Comparison of ENCODE assay signal across 14 cellular contexts in genomic region chr7:99469381-99470065, GRCh38. TPM values are rescaled to one million over a fixed set of nuclear protein-coding genes. Genes with fewer than 3 reads are reported as not detected.
DNase-seq lines count a peak whose midpoint lies in the region; ATAC-seq and TF ChIP-seq lines count a peak whose summit lies in the region.
"Had no signal": no experiment of that assay in that cellular context is flagged by ENCODE, and none has a peak within 500 bp of the region (broad histone marks: within the 10 kb centered on the region; RNA-seq: fewer than 3 reads in every experiment).

No MANE protein-coding gene starts in this region.

- no TSS peak for BruUV-seq in IMR-90 (replicated peaks; lab: Mats Ljungman, UMichigan)

- H3K79me2 ChIP-seq in SK-N-SH (ENCODE audit: insufficient read depth): peaks cover 38% of the 10 kb centered on the region

- H3K27ac ChIP-seq in SK-N-SH (ENCODE audit: low read depth in 2 of 2, low read length in 1 of 2) (no peak overlapping the region), IMR-90 (ENCODE audit: insufficient read depth, low read length) (no peak overlapping the region), sigmoid colon (peak overlapping the region in 2 of 4 donors; percentile 5 to 18)

- intact Hi-C loops in IMR-90 (cut with micrococcal nuclease) (no loop called here), posterior vena cava (cut with DNase I) (no loop called here), sigmoid colon (cut with DNase I) (no loop called here)

- H2BK5ac ChIP-seq in IMR-90 (ENCODE audit: low read depth, low read length, poor library complexity, severe bottlenecking): no peak overlapping the region

- no peak for TF ChIP-seq CTCF in SK-N-SH (IDR thresholded peaks at IDR 0.05)
- no peak for TF ChIP-seq CTCF in IMR-90 (conservative IDR thresholded peaks at IDR 0.05; ENCODE audit: low read depth, low read length)
- no peak for TF ChIP-seq CTCF in fibroblast of the aortic adventitia (IDR thresholded peaks at IDR 0.05; ENCODE audit: insufficient read depth, low read length)
- no peak for TF ChIP-seq CTCF in sigmoid colon (IDR thresholded peaks at IDR 0.05)
- no peak for TF ChIP-seq CTCF in GM13976 (IDR thresholded peaks at IDR 0.05; ENCODE audit: borderline replicate concordance, control extremely low read depth, extremely low read depth, insufficient read depth, missing control alignments)

- H3K9me1 ChIP-seq in IMR-90 (ENCODE audit: insufficient read depth, low read length): peaks cover 3% of the 10 kb centered on the region; the same call in 1 of the 2 replicates

- no peaks in the 10 kb centered on the region for H3K36me3 ChIP-seq in SK-N-SH (replicated peaks in 1 of 2; ENCODE audit: control insufficient read depth in 1 of 2, insufficient read depth in 2 of 2, low read length in 1 of 2)
- H3K36me3 ChIP-seq in IMR-90 (ENCODE audit: control insufficient read depth, insufficient read depth, low read length): no peaks in the 10 kb centered on the region
- H3K36me3 ChIP-seq in sigmoid colon: no peaks in the 10 kb centered on the region
- H3K36me3 ChIP-seq: thyroid gland had no signal

- dilution Hi-C loops in IMR-90 (cut with HindIII; ENCODE audit: low sequenced_read_pairs, unreplicated experiment): no loop called here

- H3F3A ChIP-seq in SK-N-SH (replicated peaks; ENCODE audit: insufficient read depth): peaks cover 16% of the 10 kb centered on the region

- no peak overlapping the region for H3K18ac ChIP-seq in IMR-90 (ENCODE audit: low read depth, low read length)

- TF ChIP-seq POLR2A in IMR-90 (IDR thresholded peaks at IDR 0.05; ENCODE audit: low read depth, low read length) (no peak), sigmoid colon (IDR thresholded peaks at IDR 0.05) (no peak)

- no peaks in the 10 kb centered on the region for H3K9me3 ChIP-seq in SK-N-SH
- no peaks in the 10 kb centered on the region for H3K9me3 ChIP-seq in IMR-90 (ENCODE audit: control insufficient read depth, insufficient read depth, low read length)
- H3K9me3 ChIP-seq in sigmoid colon: no peaks in the 10 kb centered on the region
- H3K9me3 ChIP-seq: thyroid gland had no signal

- H2AK9ac ChIP-seq in IMR-90 (replicated peaks; ENCODE audit: low read depth, low read length, poor library complexity): no peak overlapping the region

- H2BK120ac ChIP-seq in IMR-90 (ENCODE audit: low read depth, low read length): no peak overlapping the region

- no peak overlapping the region for H3K9ac ChIP-seq in SK-N-SH
- no peak overlapping the region for H3K9ac ChIP-seq in IMR-90 (ENCODE audit: low read depth, low read length)

- in situ Hi-C loops in IMR-90 (cut with MboI; ENCODE audit: low sequenced_read_pairs) (no loop called here), GM13976 (cut with MboI; ENCODE audit: low sequenced_read_pairs, unreplicated experiment) (no loop called here)

- 67% methylated on average over 23 of the region's 23 CpGs for WGBS in SK-N-SH (ENCODE audit: low lambda C conversion rate)
- WGBS in IMR-90 (ENCODE audit: extremely low coverage in 2 of 2, insufficient read length in 1 of 2), 2 experiments: 30% methylated on average over 7 of the region's 23 CpGs; no CpG with 5 or more reads in 1 of the 2 experiments
- WGBS in sigmoid colon, 2 donors: 52 to 66% methylated on average over 23 of the region's 23 CpGs

- no peak overlapping the region for H2AK5ac ChIP-seq in IMR-90 (ENCODE audit: low read depth, low read length)

- no peak overlapping the region for H3K4me2 ChIP-seq in SK-N-SH
- H3K4me2 ChIP-seq in IMR-90 (ENCODE audit: low read depth, low read length): no peak overlapping the region

- H3K27me3 ChIP-seq in SK-N-SH (ENCODE audit: insufficient read depth) (no peaks in the 10 kb centered on the region), IMR-90 (ENCODE audit: control insufficient read depth, insufficient read depth, low read length) (no peaks in the 10 kb centered on the region), sigmoid colon (no peaks in the 10 kb centered on the region)
- H3K27me3 ChIP-seq: thyroid gland had no signal

- ATAC-seq in SK-N-SH treated with all-trans-retinoic acid at 6 μM for 48 hours: no peak
- ATAC-seq in IMR-90 (ENCODE audit: low read depth): no peak
- ATAC-seq: activated CD4-positive, CD25-positive, alpha-beta regulatory T cell treated with anti-CD3 and anti-CD28 coated beads, Interleukin-2, amount 50 U/mL, for 24 hours; activated T-helper 17 cell treated with anti-CD3 and anti-CD28 coated beads, Interleukin-2, amount 50 U/mL, for 72 hours had no signal

- DNase-seq in SK-N-SH: no peak
- DNase-seq in IMR-90: no peak
- DNase-seq in fibroblast of the aortic adventitia (ENCODE audit: low read depth): peak; percentile 18
- peak; percentile 65 for DNase-seq in posterior vena cava (ENCODE audit: low spot score)
- no peak for DNase-seq in NCI-H2227 (lab: John Stamatoyannopoulos, UW; ENCODE audit: unreplicated experiment)
- DNase-seq in sigmoid colon: no peak
- no peak for DNase-seq in GM13976 (ENCODE audit: low spot score)
- DNase-seq: effector CD4-positive, alpha-beta T cell; occipital lobe; stimulated activated CD4-positive, alpha-beta T cell treated with anti-CD3 and anti-CD28 coated beads, Interleukin-15, amount 100 ng/mL, for 24 hours; thyroid gland had no signal

- TF ChIP-seq EP300 in SK-N-SH (IDR thresholded peaks at IDR 0.05; ENCODE audit: borderline replicate concordance in 1 of 2, low read depth in 1 of 2, low read length in 1 of 2) (no peak), sigmoid colon (IDR thresholded peaks at IDR 0.05) (no peak)

- POLR2A ChIA-PET in SK-N-SH (lab: Yijun Ruan, JAX) (no interaction called here), IMR-90 (lab: Charles Lee; ENCODE audit: unreplicated experiment) (no interaction called here)

- H4K20me1 ChIP-seq in SK-N-SH (ENCODE audit: insufficient read depth) (no peaks in the 10 kb centered on the region), IMR-90 (ENCODE audit: insufficient read depth, low read length) (no peaks in the 10 kb centered on the region)

- H2BK20ac ChIP-seq in IMR-90 (ENCODE audit: low read depth, low read length): no peak overlapping the region

- H3K79me1 ChIP-seq in IMR-90 (ENCODE audit: low read depth in 1 of 2, low read length in 2 of 2): peaks cover 7 to 33% of the 10 kb centered on the region in 2 experiments

- no peak overlapping the region for H4K8ac ChIP-seq in IMR-90 (ENCODE audit: low read depth in 2 of 2, low read length in 2 of 2)

- H3K4ac ChIP-seq in IMR-90 (ENCODE audit: low read depth, low read length): no peak overlapping the region

- no peak overlapping the region for H2BK15ac ChIP-seq in IMR-90 (ENCODE audit: low read depth, low read length)

- H3K4me3 ChIP-seq in SK-N-SH (ENCODE audit: low read depth in 2 of 2, low read length in 1 of 2) (no peak overlapping the region), IMR-90 (ENCODE audit: insufficient read depth, low read depth, low read length) (no peak overlapping the region), fibroblast of the aortic adventitia (ENCODE audit: low read depth, low read length) (no peak overlapping the region), sigmoid colon (no peak overlapping the region)

- CTCF ChIA-PET in SK-N-SH (lab: Yijun Ruan, JAX) (no interaction called here), IMR-90 (lab: Yijun Ruan, JAX) (interaction anchor here (0.6 kb wide), 1 partner anchor 598 kb away, joined by 3 read pairs; no protein-coding TSS in a partner anchor)

- H2AFZ ChIP-seq in SK-N-SH (ENCODE audit: low read depth) (peak overlapping the region; percentile 60; the same call in 1 of the 2 replicates), IMR-90 (replicated peaks; ENCODE audit: low read length, poor library complexity) (peak overlapping the region; percentile 67)

- H3K56ac ChIP-seq in IMR-90 (ENCODE audit: extremely low read depth, insufficient read depth, low read length): no peak overlapping the region

- H4K91ac ChIP-seq in IMR-90 (ENCODE audit: insufficient read depth, low read depth, low read length): no peak overlapping the region

- peaks cover 11 to 12% of the 10 kb centered on the region in 2 experiments; a peak in 3 of 4 replicates for H3K4me1 ChIP-seq in SK-N-SH (ENCODE audit: control insufficient read depth in 1 of 2, insufficient read depth in 2 of 2, low read depth in 1 of 2, low read length in 1 of 2)
- peaks cover 2% of the 10 kb centered on the region; the same call in 1 of the 2 replicates for H3K4me1 ChIP-seq in IMR-90 (ENCODE audit: control insufficient read depth, insufficient read depth, low read length)
- H3K4me1 ChIP-seq in sigmoid colon: peaks cover 0 to 33% (median 26%) of the 10 kb centered on the region in 4 donors

- H3K9me2 ChIP-seq in SK-N-SH: no peaks in the 10 kb centered on the region

- TF ChIP-seq RAD21 in SK-N-SH (IDR thresholded peaks at IDR 0.05; ENCODE audit: low read length) (no peak), IMR-90 (IDR thresholded peaks at IDR 0.05; ENCODE audit: low read length) (no peak)

- H3K23ac ChIP-seq in IMR-90 (ENCODE audit: low read depth, low read length): no peak overlapping the region

- no peak overlapping the region for H3K14ac ChIP-seq in IMR-90 (replicated peaks; ENCODE audit: low read depth, low read length)

- H4K5ac ChIP-seq in IMR-90 (ENCODE audit: low read depth, low read length): no peak overlapping the region

RNA-seq across cellular contexts. Expression of gene ZNF789, which starts 3.2 kb away (rescaled TPM):
- 27.7 and 34.5 TPM in 2 replicates for polyA plus RNA-seq in SK-N-SH (2012; rRNA removed)
- 19.9 and 20.2 TPM in 2 replicates for polyA plus RNA-seq in SK-N-SH (2012; cell fraction: cytosol; rRNA removed)
- polyA plus RNA-seq in SK-N-SH (2012; cell fraction: nucleus; rRNA removed): 68.2 and 103 TPM in 2 replicates
- total RNA-seq in IMR-90 (2012; rRNA removed): 4.2 and 4.8 TPM in 2 replicates
- 7.4 and 8.9 TPM in 2 replicates for polyA plus RNA-seq in IMR-90 (2012; rRNA removed)
- polyA plus RNA-seq in IMR-90 (2012; cell fraction: cytosol; rRNA removed): 2.9 and 5.5 TPM in 2 replicates
- 12.9 and 61.5 TPM in 2 replicates for polyA plus RNA-seq in IMR-90 (2012; cell fraction: nucleus; rRNA removed; ENCODE audit: low replicate concordance)
- 3.9 and 6.9 TPM in 2 replicates for total RNA-seq in fibroblast of the aortic adventitia (ENCODE audit: low replicate concordance)
- total RNA-seq in posterior vena cava: 1 to 10 TPM; 8.0 to 9.8 TPM
- 10 to 100 TPM in 1 of 4 donors, 1 to 10 TPM in 3; 4.3 to 10.5 (median 7.0) TPM for total RNA-seq in sigmoid colon
- polyA plus RNA-seq in sigmoid colon: 10 to 100 TPM in 1 of 3 donors, 1 to 10 TPM in 2; 3.7 to 17.4 (median 6.0) TPM

RNA-seq across cellular contexts. Expression of gene ATP5MF, which starts 3.6 kb away (rescaled TPM):
- polyA plus RNA-seq in SK-N-SH (2012; rRNA removed): 2,495 and 4,591 TPM in 2 replicates
- polyA plus RNA-seq in SK-N-SH (2012; cell fraction: cytosol; rRNA removed): 3,365 and 4,101 TPM in 2 replicates
- polyA plus RNA-seq in SK-N-SH (2012; cell fraction: nucleus; rRNA removed): 420 and 854 TPM in 2 replicates
- 559 and 1,184 TPM in 2 replicates for total RNA-seq in IMR-90 (2012; rRNA removed)
- polyA plus RNA-seq in IMR-90 (2012; rRNA removed): 1,472 and 2,029 TPM in 2 replicates
- polyA plus RNA-seq in IMR-90 (2012; cell fraction: cytosol; rRNA removed): 123 and 4,682 TPM in 2 replicates
- 713 and 1,201 TPM in 2 replicates for polyA plus RNA-seq in IMR-90 (2012; cell fraction: nucleus; rRNA removed; ENCODE audit: low replicate concordance)
- total RNA-seq in fibroblast of the aortic adventitia (ENCODE audit: low replicate concordance): 42.5 and 820 TPM in 2 replicates
- total RNA-seq in posterior vena cava: 100 to 1,000 TPM; 143 to 200 TPM
- 1,000 to 10,000 TPM in 1 of 4 donors, 100 to 1,000 TPM in 3; 550 to 1,502 (median 722) TPM for total RNA-seq in sigmoid colon
- 1,000 to 10,000 TPM; 1,517 to 2,013 (median 1,625) TPM for polyA plus RNA-seq in sigmoid colon

RNA-seq across cellular contexts. Expression of gene ZNF394, which starts 30.6 kb away (rescaled TPM):
- 19.6 and 19.8 TPM in 2 replicates for polyA plus RNA-seq in SK-N-SH (2012; rRNA removed)
- polyA plus RNA-seq in SK-N-SH (2012; cell fraction: cytosol; rRNA removed): 16.7 and 17.1 TPM in 2 replicates
- 28.5 and 28.6 TPM in 2 replicates for polyA plus RNA-seq in SK-N-SH (2012; cell fraction: nucleus; rRNA removed)
- total RNA-seq in IMR-90 (2012; rRNA removed): 22.8 and 24.7 TPM in 2 replicates
- polyA plus RNA-seq in IMR-90 (2012; rRNA removed): 10.7 and 10.9 TPM in 2 replicates
- polyA plus RNA-seq in IMR-90 (2012; cell fraction: cytosol; rRNA removed): 6.7 and 16.8 TPM in 2 replicates
- polyA plus RNA-seq in IMR-90 (2012; cell fraction: nucleus; rRNA removed; ENCODE audit: low replicate concordance): 7.9 and 16.6 TPM in 2 replicates
- 23.4 and 31.2 TPM in 2 replicates for total RNA-seq in fibroblast of the aortic adventitia (ENCODE audit: low replicate concordance)
- 10 to 100 TPM; 17.5 to 20.0 TPM for total RNA-seq in posterior vena cava
- 10 to 100 TPM; 29.4 to 38.8 (median 34.6) TPM for total RNA-seq in sigmoid colon
- polyA plus RNA-seq in sigmoid colon: 10 to 100 TPM; 19.2 to 25.5 (median 19.2) TPM

RNA-seq across cellular contexts. Expression of gene CPSF4, which starts 30.8 kb away (rescaled TPM):
- polyA plus RNA-seq in SK-N-SH (2012; rRNA removed): 101 and 107 TPM in 2 replicates
- polyA plus RNA-seq in SK-N-SH (2012; cell fraction: cytosol; rRNA removed): 41.3 and 58.6 TPM in 2 replicates
- 300 and 397 TPM in 2 replicates for polyA plus RNA-seq in SK-N-SH (2012; cell fraction: nucleus; rRNA removed)
- total RNA-seq in IMR-90 (2012; rRNA removed): 23.8 and 23.9 TPM in 2 replicates
- polyA plus RNA-seq in IMR-90 (2012; rRNA removed): 38.5 and 44.9 TPM in 2 replicates
- polyA plus RNA-seq in IMR-90 (2012; cell fraction: cytosol; rRNA removed): 16.1 and 26.6 TPM in 2 replicates
- polyA plus RNA-seq in IMR-90 (2012; cell fraction: nucleus; rRNA removed; ENCODE audit: low replicate concordance): 158 and 162 TPM in 2 replicates
- total RNA-seq in fibroblast of the aortic adventitia (ENCODE audit: low replicate concordance): 13.1 and 23.3 TPM in 2 replicates
- total RNA-seq in posterior vena cava: 10 to 100 TPM; 22.9 to 25.7 TPM
- total RNA-seq in sigmoid colon: 10 to 100 TPM; 26.8 to 32.3 (median 30.3) TPM
- polyA plus RNA-seq in sigmoid colon: 10 to 100 TPM; 12.7 to 28.0 (median 19.8) TPM

RNA-seq across cellular contexts. Expression of gene PTCD1, which starts 30.9 kb away (rescaled TPM):
- 7.4 and 8.2 TPM in 2 replicates for polyA plus RNA-seq in SK-N-SH (2012; rRNA removed)
- polyA plus RNA-seq in SK-N-SH (2012; cell fraction: cytosol; rRNA removed): 2.7 and 3.3 TPM in 2 replicates
- polyA plus RNA-seq in SK-N-SH (2012; cell fraction: nucleus; rRNA removed): 16.1 and 16.8 TPM in 2 replicates
- 2.2 and 2.8 TPM in 2 replicates for total RNA-seq in IMR-90 (2012; rRNA removed)
- polyA plus RNA-seq in IMR-90 (2012; rRNA removed): 4.0 and 4.7 TPM in 2 replicates
- 1.9 and 3.5 TPM in 2 replicates for polyA plus RNA-seq in IMR-90 (2012; cell fraction: cytosol; rRNA removed)
- polyA plus RNA-seq in IMR-90 (2012; cell fraction: nucleus; rRNA removed; ENCODE audit: low replicate concordance): 9.5 and 11.6 TPM in 2 replicates
- total RNA-seq in fibroblast of the aortic adventitia (ENCODE audit: low replicate concordance): 1.3 and 4.4 TPM in 2 replicates
- 1 to 10 TPM; 3.1 to 5.6 TPM for total RNA-seq in posterior vena cava
- total RNA-seq in sigmoid colon: 1 to 10 TPM; 4.6 to 6.4 (median 5.6) TPM
- 1 to 10 TPM; 1.2 to 5.5 (median 4.0) TPM for polyA plus RNA-seq in sigmoid colon

Comparison
In these comparisons a context has a peak if more than half of its experiments do, and no peak if none do; other contexts are left out.
1. DNase-seq: peak in fibroblast of the aortic adventitia (single experiment) and posterior vena cava (single experiment); none in SK-N-SH (single experiment), IMR-90 (single experiment), NCI-H2227 (single experiment), sigmoid colon (single experiment) and GM13976 (single experiment).